Comparison of ENCODE assay signal across 9 cellular contexts in the genomic region with DNA sequence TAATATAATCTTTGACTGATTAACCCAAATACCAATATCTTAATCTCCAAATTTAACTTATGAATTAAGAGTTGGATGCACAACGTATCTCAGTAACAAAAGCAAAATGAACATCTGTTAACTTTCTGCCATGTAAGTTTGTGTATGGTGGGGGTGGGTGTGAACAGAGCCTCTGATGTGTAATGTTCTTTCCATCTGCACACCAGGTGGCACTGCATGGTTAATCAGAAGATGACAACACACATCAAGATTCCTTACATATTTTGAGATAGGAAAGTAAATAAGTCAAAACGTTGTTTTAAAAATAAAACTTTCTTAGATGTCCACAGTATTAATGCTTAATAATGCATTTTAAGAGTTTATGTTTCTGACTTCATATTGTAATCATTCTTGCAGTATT.
DNase-seq lines count a peak whose midpoint lies in the region; ATAC-seq and TF ChIP-seq lines count a peak whose summit lies in the region.
"Had no signal": no experiment of that assay in that cellular context is flagged by ENCODE, and none has a peak within 500 bp of the region (broad histone marks: within the 10 kb centered on the region; RNA-seq: fewer than 3 reads in every experiment).

No MANE protein-coding gene starts in this region.

- no peaks in the 10 kb centered on the region for H3K4me1 ChIP-seq in breast epithelium
- H3K4me1 ChIP-seq in endodermal cell (ENCODE audit: control insufficient read depth, insufficient read depth, low read length): no peaks in the 10 kb centered on the region

- BruUV-seq in MCF 10A (replicated peaks; lab: Mats Ljungman, UMichigan): no TSS peak

- no peaks in the 10 kb centered on the region for H3K27me3 Mint-ChIP-seq in MCF 10A (ENCODE audit: insufficient read depth, unreplicated experiment)
- H3K27me3 Mint-ChIP-seq in endodermal cell (ENCODE audit: insufficient read depth): no peaks in the 10 kb centered on the region
- H3K27me3 Mint-ChIP-seq: CD4-positive, alpha-beta memory T cell had no signal

- TF ChIP-seq CTCF in MCF 10A (IDR thresholded peaks at IDR 0.05; ENCODE audit: unreplicated experiment) (peak; percentile 34), breast epithelium (IDR thresholded peaks at IDR 0.05) (no peak), endodermal cell (conservative IDR thresholded peaks at IDR 0.05) (peak; percentile 21)

- POLR2A ChIA-PET in MCF 10A (lab: Yijun Ruan, JAX): no interaction called here

- DNase-seq in MCF 10A (ENCODE audit: unreplicated experiment): peak; percentile 47
- no peak for DNase-seq in breast epithelium (ENCODE audit: low spot score in 2 of 2)
- peak; percentile 53 for DNase-seq in NCI-H2171 treated with DMSO at 0.1 percent for 48 hours (lab: John Stamatoyannopoulos, UW)
- no peak for DNase-seq in endodermal cell
- peak; percentile 46 for DNase-seq in superior temporal gyrus (ENCODE audit: extremely low spot score)
- no peak for DNase-seq in GM19240 (ENCODE audit: insufficient read length, low spot score)
- no peak for DNase-seq in Right ventricle myocardium inferior (ENCODE audit: missing footprints)
- DNase-seq: CD4-positive, alpha-beta memory T cell had no signal

- H3K27ac Mint-ChIP-seq in MCF 10A (ENCODE audit: low read depth, unreplicated experiment) (no peak overlapping the region), endodermal cell (no peak overlapping the region)
- H3K27ac Mint-ChIP-seq: CD4-positive, alpha-beta memory T cell had no signal

- H3K36me3 ChIP-seq in breast epithelium (no peaks in the 10 kb centered on the region), endodermal cell (ENCODE audit: control insufficient read depth, insufficient read depth, low read length) (no peaks in the 10 kb centered on the region)

- TF ChIP-seq POLR2A in breast epithelium (IDR thresholded peaks at IDR 0.05): no peak

- H3K4me3 Mint-ChIP-seq in MCF 10A (ENCODE audit: unreplicated experiment): no peak overlapping the region
- H3K4me3 Mint-ChIP-seq in endodermal cell: no peak overlapping the region
- H3K4me3 Mint-ChIP-seq: CD4-positive, alpha-beta memory T cell had no signal

- H3K4me1 Mint-ChIP-seq in MCF 10A (ENCODE audit: insufficient read depth, unreplicated experiment): no peaks in the 10 kb centered on the region
- H3K4me1 Mint-ChIP-seq in endodermal cell: peaks cover 2% of the 10 kb centered on the region
- H3K4me1 Mint-ChIP-seq: CD4-positive, alpha-beta memory T cell had no signal

- H3K9me3 ChIP-seq in breast epithelium (peaks cover 5 to 6% of the 10 kb centered on the region in 2 donors), endodermal cell (ENCODE audit: control insufficient read depth, low read length) (no peaks in the 10 kb centered on the region)

- CTCF ChIA-PET in MCF 10A (lab: Yijun Ruan, JAX): interaction anchor here (0.9 kb wide), 1 partner anchor 151 kb away, joined by 3 read pairs; no protein-coding TSS in a partner anchor

- H3K36me3 Mint-ChIP-seq in MCF 10A (ENCODE audit: insufficient read depth, unreplicated experiment): peaks cover 7% of the 10 kb centered on the region
- H3K36me3 Mint-ChIP-seq in endodermal cell (ENCODE audit: low read depth): no peaks in the 10 kb centered on the region

- H3K27me3 ChIP-seq in breast epithelium: no peaks in the 10 kb centered on the region
- H3K27me3 ChIP-seq in endodermal cell (ENCODE audit: control insufficient read depth, insufficient read depth, low read length, poor library complexity, severe bottlenecking): no peaks in the 10 kb centered on the region

- no peak overlapping the region for H3K27ac ChIP-seq in breast epithelium
- H3K27ac ChIP-seq in endodermal cell (ENCODE audit: low read depth, low read length): no peak overlapping the region

- H3K9ac ChIP-seq in endodermal cell (ENCODE audit: extremely low read depth, low read length, poor library complexity, severe bottlenecking): no peak overlapping the region

- H3K9me3 Mint-ChIP-seq in MCF 10A (ENCODE audit: unreplicated experiment) (no peaks in the 10 kb centered on the region), endodermal cell (no peaks in the 10 kb centered on the region)

- WGBS in endodermal cell (ENCODE audit: insufficient coverage in 1 of 2, insufficient read length in 1 of 2), 2 experiments: 40% methylated on average over 1 of the region's 2 CpGs; no CpG with 5 or more reads in 1 of the 2 experiments

- intact Hi-C loops in MCF 10A (cut with micrococcal nuclease): loop anchor here (1.0 to 2.0 kb wide), 4 partner anchors 152 to 799 kb away; no protein-coding TSS in a partner anchor
- intact Hi-C loops in breast epithelium (cut with DNase I; ENCODE audit: low total_unique reads): no loop called here
- intact Hi-C loops in Right ventricle myocardium inferior (cut with DNase I): loop anchor here (10.0 kb wide), 1 partner anchor 136 kb away; no protein-coding TSS in a partner anchor

- ATAC-seq in HG02885 (IDR thresholded peaks at IDR 0.05; ENCODE audit: poor library complexity, unreplicated experiment): no peak
- no peak for ATAC-seq in Right ventricle myocardium inferior

- H3K4me3 ChIP-seq in breast epithelium: no peak overlapping the region
- no peak overlapping the region for H3K4me3 ChIP-seq in endodermal cell (ENCODE audit: low read length)

Comparison
In these comparisons a context has a peak if more than half of its experiments do, and no peak if none do; other contexts are left out.
1. DNase-seq: peak in MCF 10A (single experiment), NCI-H2171 treated with DMSO at 0.1 percent for 48 hours (single experiment) and superior temporal gyrus (single experiment); none in breast epithelium (0 of 2), endodermal cell (single experiment), GM19240 (single experiment) and Right ventricle myocardium inferior (single experiment).
2. CTCF ChIP-seq: peak in MCF 10A (single experiment) and endodermal cell (single experiment); none in breast epithelium (0 of 3).